In the genomic region with DNA sequence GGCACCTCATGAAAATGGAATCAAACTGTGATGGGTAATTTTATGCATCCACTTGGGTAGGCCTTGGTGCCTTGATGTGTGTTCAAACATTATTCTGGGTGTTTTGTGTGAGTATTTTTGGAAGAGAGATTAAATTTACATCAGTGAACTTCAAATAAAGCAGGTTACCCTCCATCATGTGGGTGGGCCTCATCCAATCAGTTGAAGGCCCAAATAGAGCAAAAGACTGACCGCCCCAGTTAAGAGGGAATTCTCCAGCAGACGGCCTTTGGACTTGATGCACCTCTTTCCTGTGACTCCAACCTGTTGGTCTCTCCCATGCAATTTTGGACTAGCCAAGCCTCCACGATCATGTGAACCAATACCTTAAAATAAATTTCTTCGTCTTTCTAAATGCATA, we compare ENCODE assay signal across 32 cellular contexts.
DNase-seq lines count a peak whose midpoint lies in the region; ATAC-seq, FAIRE-seq and TF ChIP-seq lines count a peak whose summit lies in the region.
"Had no signal": no experiment of that assay in that cellular context is flagged by ENCODE, and none has a peak within 500 bp of the region (broad histone marks: within the 10 kb centered on the region; RNA-seq: fewer than 3 reads in every experiment).

No MANE protein-coding gene starts in this region.

- no peak overlapping the region for H3K9ac ChIP-seq in K562 (ENCODE audit: insufficient read depth in 1 of 2, low read depth in 2 of 2, low read length in 2 of 2)
- H3K9ac ChIP-seq: BLaER1; BLaER1 treated with 17β-estradiol and CSF1 and Interleukin-3, amounts not matched to agents 10 nM and 100 nM had no signal

- H3K4me3 Mint-ChIP-seq in Calu3 (ENCODE audit: low read depth, unreplicated experiment) = no peak overlapping the region
- H3K4me3 Mint-ChIP-seq: B cell; CD14-positive monocyte; CD4-positive, alpha-beta memory T cell; CD4-positive, alpha-beta T cell; CD4-positive, CD25-positive, alpha-beta regulatory T cell; CD8-positive, alpha-beta memory T cell; CD8-positive, alpha-beta T cell had no signal

- intact Hi-C loops in K562 (cut with micrococcal nuclease) (no loop called here), Calu3 (cut with micrococcal nuclease; ENCODE audit: unreplicated experiment) (no loop called here)

- no peak overlapping the region for H3K27ac Mint-ChIP-seq in Calu3 (ENCODE audit: unreplicated experiment)
- H3K27ac Mint-ChIP-seq: B cell; CD14-positive monocyte; CD4-positive, alpha-beta memory T cell; CD4-positive, alpha-beta T cell; CD4-positive, CD25-positive, alpha-beta regulatory T cell; CD8-positive, alpha-beta memory T cell; CD8-positive, alpha-beta T cell had no signal

- H3K4me3 ChIP-seq in HEK293 (ENCODE audit: low read depth, low read length) (no peak overlapping the region), K562 (no peak overlapping the region)
- H3K4me3 ChIP-seq: A549; BLaER1; BLaER1 treated with 17β-estradiol and CSF1 and Interleukin-3, amounts not matched to agents 10 nM and 100 nM had no signal

- 0 out of 2 replicates have a peak, but pooled peaks cover 7% of the 10 kb centered on the region for H4K20me1 ChIP-seq in K562 (replicated peaks; ENCODE audit: control insufficient read depth, insufficient read depth, low read length)
- H4K20me1 ChIP-seq: BLaER1; BLaER1 treated with 17β-estradiol and CSF1 and Interleukin-3, amounts not matched to agents 10 nM and 100 nM had no signal

- no TSS peak for BruUV-seq in K562 (replicated peaks; lab: Mats Ljungman, UMichigan)
- BruUV-seq in Calu3 (replicated peaks; lab: Mats Ljungman, UMichigan) = no TSS peak

- TF ChIP-seq CTCF in HEK293 (tag by site-specific recombination; IDR thresholded peaks at IDR 0.05) = no peak
- no peak for TF ChIP-seq CTCF in K562 (IDR thresholded peaks at IDR 0.05 in 2 of 3, conservative IDR thresholded peaks at IDR 0.05 in 1 of 3; ENCODE audit: insufficient read depth in 2 of 3, low read depth in 1 of 3, low read length in 3 of 3)
- TF ChIP-seq CTCF in Calu3 (IDR thresholded peaks at IDR 0.05; ENCODE audit: unreplicated experiment) = no peak

- TF ChIP-seq POLR2A in K562 (conservative IDR thresholded peaks at IDR 0.05) = no peak

- FAIRE-seq in K562 (lab: Jason Lieb, UNC) = no peak
- FAIRE-seq: A204.1, A549, D721Med had no signal

- TF ChIP-seq EP300 in K562 (IDR thresholded peaks at IDR 0.05; ENCODE audit: low read length) = no peak

- H3K9me3 Mint-ChIP-seq in Calu3 (ENCODE audit: low read depth, unreplicated experiment) = peaks cover 17% of the 10 kb centered on the region

- peaks cover 4% of the 10 kb centered on the region for H3K36me3 Mint-ChIP-seq in Calu3 (ENCODE audit: insufficient read depth, unreplicated experiment)
- H3K36me3 Mint-ChIP-seq: CD14-positive monocyte; CD4-positive, alpha-beta memory T cell; CD4-positive, CD25-positive, alpha-beta regulatory T cell; CD8-positive, alpha-beta memory T cell; CD8-positive, alpha-beta T cell had no signal

- CTCF ChIA-PET in HEK293 (lab: Yijun Ruan, JAX) (no interaction called here), K562 (lab: Yijun Ruan, JAX; ENCODE audit: low intra/inter-chr PET ratio) (no interaction called here), Calu3 (lab: Charles Lee) (no interaction called here)

- in situ Hi-C loops in K562 (cut with MboI) = no loop called here

- H3K9me3 ChIP-seq in HEK293 (ENCODE audit: control insufficient read depth, insufficient read depth, low read depth, low read length) (no peaks in the 10 kb centered on the region), K562 (replicated peaks; ENCODE audit: control insufficient read depth, insufficient read depth, low read depth, low read length) (no peaks in the 10 kb centered on the region)
- H3K9me3 ChIP-seq: A549; BE2C; BLaER1; BLaER1 treated with 17β-estradiol and CSF1 and Interleukin-3, amounts not matched to agents 10 nM and 100 nM; Caco-2 had no signal

- H3K4me1 ChIP-seq in HEK293 (ENCODE audit: control insufficient read depth, insufficient read depth, low read length) = no peaks in the 10 kb centered on the region
- no peaks in the 10 kb centered on the region for H3K4me1 ChIP-seq in K562 (replicated peaks in 1 of 2; ENCODE audit: control insufficient read depth in 2 of 2, insufficient read depth in 2 of 2, low read length in 2 of 2)
- H3K4me1 ChIP-seq: A549, BE2C, Caco-2 had no signal

- no peaks in the 10 kb centered on the region for H3K27me3 Mint-ChIP-seq in Calu3 (ENCODE audit: unreplicated experiment)
- H3K27me3 Mint-ChIP-seq: B cell; CD4-positive, alpha-beta memory T cell; CD4-positive, alpha-beta T cell; CD4-positive, CD25-positive, alpha-beta regulatory T cell; CD8-positive, alpha-beta memory T cell had no signal

- peaks cover 18 to 28% of the 10 kb centered on the region in 2 experiments for H3K27me3 ChIP-seq in K562 (ENCODE audit: control insufficient read depth in 2 of 2, insufficient read depth in 2 of 2, low read length in 2 of 2)
- H3K27me3 ChIP-seq: BE2C; BLaER1; BLaER1 treated with 17β-estradiol and CSF1 and Interleukin-3, amounts not matched to agents 10 nM and 100 nM had no signal

- ATAC-seq in K562 = no peak
- ATAC-seq: A549; CD8-positive, alpha-beta T cell had no signal

- H3K27ac ChIP-seq in HEK293 (ENCODE audit: extremely low read depth, low read depth, low read length) (no peak overlapping the region), K562 (ENCODE audit: extremely low read depth, low read depth, low read length) (no peak overlapping the region)
- H3K27ac ChIP-seq: 22Rv1, A549, BLaER1, C4-2B had no signal

- H3K79me2 ChIP-seq in K562 (ENCODE audit: control insufficient read depth, insufficient read depth, low read length) = no peaks in the 10 kb centered on the region

- no peaks in the 10 kb centered on the region for H3K36me3 ChIP-seq in HEK293 (ENCODE audit: control insufficient read depth in 2 of 2, insufficient read depth in 1 of 2, low read length in 2 of 2)
- no peaks in the 10 kb centered on the region for H3K36me3 ChIP-seq in K562 (ENCODE audit: control insufficient read depth, insufficient read depth, low read length)
- H3K36me3 ChIP-seq: BE2C; BLaER1; BLaER1 treated with 17β-estradiol and CSF1 and Interleukin-3, amounts not matched to agents 10 nM and 100 nM had no signal

- 1% methylated on average over 4 of the region's 4 CpGs for WGBS in K562 (ENCODE audit: insufficient coverage, low coverage, missing lambda C conversion rate)

- no peak for DNase-seq in K562 (ENCODE audit: extremely low read depth in 1 of 4, low spot score in 3 of 4)
- DNase-seq in Calu3 = no peak
- DNase-seq in NCI-H2029 (lab: John Stamatoyannopoulos, UW) = no peak
- DNase-seq: 8988T; ACHN; AML-193; BE2C; C1 segment of cervical spinal cord; Caco-2; CD4-positive, alpha-beta memory T cell; CD4-positive, alpha-beta T cell; CD4-positive, CD25-positive, alpha-beta regulatory T cell; CD8-positive, alpha-beta memory T cell; CD8-positive, alpha-beta T cell; COR-L47; DMS 273 treated with DMSO at 0.1 percent for 48 hours; DMS153; DMS53; DMS79; DMS79 treated with DMSO at 0.1 percent for 48 hours; DND-41; EL had no signal

- no peaks in the 10 kb centered on the region for H3K9me1 ChIP-seq in K562 (ENCODE audit: control insufficient read depth, insufficient read depth, low read length)

- TF ChIP-seq RAD21 in K562 (CRISPR knock-in tag; conservative IDR thresholded peaks at IDR 0.05 in 1 of 2, IDR thresholded peaks at IDR 0.05 in 1 of 2) = no peak

- POLR2A ChIA-PET in HEK293 (lab: Yijun Ruan, JAX) = no interaction called here
- POLR2A ChIA-PET in K562 (lab: Yijun Ruan, JAX) = no interaction called here

- no peak overlapping the region for H3K4me2 ChIP-seq in K562 (ENCODE audit: insufficient read depth, low read length)
- H3K4me2 ChIP-seq: A549, BLaER1 had no signal

- no peak overlapping the region for H2AFZ ChIP-seq in K562 (ENCODE audit: low read depth, low read length)

- H3K4me1 Mint-ChIP-seq in Calu3 (ENCODE audit: low read depth, unreplicated experiment) = no peaks in the 10 kb centered on the region
- H3K4me1 Mint-ChIP-seq: B cell; CD14-positive monocyte; CD4-positive, alpha-beta memory T cell; CD8-positive, alpha-beta memory T cell had no signal

TF ChIP-seq in HEK293, 187 proteins besides CTCF, POLR2A, EP300 and RAD21 (continues in another document):
- TF ChIP-seq, protein P1, sequence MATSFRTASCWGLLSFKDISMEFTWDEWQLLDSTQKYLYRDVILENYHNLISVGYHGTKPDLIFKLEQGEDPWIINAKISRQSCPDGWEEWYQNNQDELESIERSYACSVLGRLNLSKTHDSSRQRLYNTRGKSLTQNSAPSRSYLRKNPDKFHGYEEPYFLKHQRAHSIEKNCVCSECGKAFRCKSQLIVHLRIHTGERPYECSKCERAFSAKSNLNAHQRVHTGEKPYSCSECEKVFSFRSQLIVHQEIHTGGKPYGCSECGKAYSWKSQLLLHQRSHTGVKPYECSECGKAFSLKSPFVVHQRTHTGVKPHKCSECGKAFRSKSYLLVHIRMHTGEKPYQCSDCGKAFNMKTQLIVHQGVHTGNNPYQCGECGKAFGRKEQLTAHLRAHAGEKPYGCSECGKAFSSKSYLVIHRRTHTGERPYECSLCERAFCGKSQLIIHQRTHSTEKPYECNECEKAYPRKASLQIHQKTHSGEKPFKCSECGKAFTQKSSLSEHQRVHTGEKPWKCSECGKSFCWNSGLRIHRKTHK (tag by site-specific recombination; IDR thresholded peaks at IDR 0.05) = no peak
- TF ChIP-seq GLIS1 (tag by site-specific recombination; IDR thresholded peaks at IDR 0.05) = no peak

TF ChIP-seq in K562, 482 proteins besides CTCF, POLR2A, EP300 and RAD21:
- peak; percentile 62 for TF ChIP-seq RBM25 (IDR thresholded peaks at IDR 0.05; ENCODE audit: low read depth, low read length, severe bottlenecking)
- no peak for TF ChIP-seq ZNF436 (CRISPR knock-in tag; IDR thresholded peaks at IDR 0.05)
- peak; percentile 93 for TF ChIP-seq ZNF134 (CRISPR knock-in tag; conservative IDR thresholded peaks at IDR 0.05)
TF ChIP-seq in K562: peak in this region for 2.
